ENCODE assay signal across 32 cellular contexts in the genomic region with DNA sequence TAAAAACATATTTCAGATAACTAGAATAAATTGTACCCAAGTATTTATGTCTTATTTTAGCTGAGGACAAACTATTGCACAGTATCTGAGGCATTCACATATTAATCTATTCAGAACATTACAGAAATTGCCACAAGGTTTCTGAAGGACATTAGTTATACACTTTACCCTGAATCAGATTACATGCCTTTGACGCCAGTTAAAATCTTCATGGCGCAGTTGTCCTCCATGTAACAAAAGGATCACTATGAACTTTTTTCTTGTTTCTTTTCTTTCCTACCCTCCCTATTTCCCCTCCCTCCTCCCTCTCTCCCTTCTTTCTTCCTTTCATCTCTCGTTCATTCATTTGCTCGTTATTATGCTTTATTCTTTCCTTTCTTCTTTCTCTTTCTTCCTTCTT.
DNase-seq lines count a peak whose midpoint lies in the region; ATAC-seq, FAIRE-seq and TF ChIP-seq lines count a peak whose summit lies in the region.
"Had no signal": no experiment of that assay in that cellular context is flagged by ENCODE, and none has a peak within 500 bp of the region (broad histone marks: within the 10 kb centered on the region; RNA-seq: fewer than 3 reads in every experiment).

No MANE protein-coding gene starts in this region.

- H3K27me3 ChIP-seq in HepG2 (ENCODE audit: control insufficient read depth in 1 of 2, insufficient read depth in 2 of 2, low read length in 2 of 2) (no peaks in the 10 kb centered on the region), right lobe of liver (no peaks in the 10 kb centered on the region), HCT116 (ENCODE audit: insufficient read depth, low read length) (no peaks in the 10 kb centered on the region), testis (no peaks in the 10 kb centered on the region)
- H3K27me3 ChIP-seq: BE2C; BLaER1; BLaER1 treated with 17β-estradiol and CSF1 and Interleukin-3, amounts not matched to agents 10 nM and 100 nM had no signal

- H3K4me3 ChIP-seq in HepG2 (replicated peaks in 1 of 3; ENCODE audit: insufficient read depth in 1 of 3, low read depth in 2 of 3, low read length in 3 of 3) (no peak overlapping the region), right lobe of liver (no peak overlapping the region), HCT116 (replicated peaks in 1 of 2; ENCODE audit: low read depth in 1 of 2, low read length in 2 of 2) (no peak overlapping the region), testis (no peak overlapping the region)
- H3K4me3 ChIP-seq: A549; BLaER1; BLaER1 treated with 17β-estradiol and CSF1 and Interleukin-3, amounts not matched to agents 10 nM and 100 nM had no signal

- H3K36me3 ChIP-seq in HepG2 (replicated peaks in 1 of 2; ENCODE audit: control insufficient read depth in 1 of 2, insufficient read depth in 2 of 2, low read length in 2 of 2) (no peaks in the 10 kb centered on the region), right lobe of liver (no peaks in the 10 kb centered on the region), HCT116 (ENCODE audit: control insufficient read depth in 1 of 2, insufficient read depth in 2 of 2, low read length in 2 of 2) (0 out of 4 replicates have a peak, but pooled peaks cover 0 to 4% of the 10 kb centered on the region in 2 experiments), testis (ENCODE audit: low read depth, missing control alignments) (no peaks in the 10 kb centered on the region)
- H3K36me3 ChIP-seq: BE2C; BLaER1; BLaER1 treated with 17β-estradiol and CSF1 and Interleukin-3, amounts not matched to agents 10 nM and 100 nM had no signal

- DNase-seq in HepG2 (ENCODE audit: low spot score) (no peak), right lobe of liver (no peak), HCT116 (ENCODE audit: low read depth, low spot score) (no peak), testis (peak; percentile 52), erythroblast (lab: John Stamatoyannopoulos, UW) (no peak), NCI-H146 (lab: John Stamatoyannopoulos, UW) (no peak)
- DNase-seq: 8988T; ACHN; AML-193; BE2C; C1 segment of cervical spinal cord; Caco-2; Calu3; CD4-positive, alpha-beta memory T cell; CD4-positive, alpha-beta T cell; CD4-positive, CD25-positive, alpha-beta regulatory T cell; CD8-positive, alpha-beta memory T cell; CD8-positive, alpha-beta T cell; COR-L47; DMS 273 treated with DMSO at 0.1 percent for 48 hours; DMS153; DMS53; DMS79; DMS79 treated with DMSO at 0.1 percent for 48 hours; DND-41 had no signal

- ATAC-seq in HepG2: no peak
- no peak for ATAC-seq in right lobe of liver
- ATAC-seq in HCT116: no peak
- ATAC-seq: A549; CD8-positive, alpha-beta T cell had no signal

- H4K20me1 ChIP-seq in HepG2 (ENCODE audit: insufficient read depth, low read length) (no peaks in the 10 kb centered on the region), HCT116 (ENCODE audit: insufficient read depth) (no peaks in the 10 kb centered on the region)
- H4K20me1 ChIP-seq: BLaER1; BLaER1 treated with 17β-estradiol and CSF1 and Interleukin-3, amounts not matched to agents 10 nM and 100 nM had no signal

- CTCF ChIA-PET in HepG2 (lab: Yijun Ruan, JAX; ENCODE audit: low intra/inter-chr PET ratio, low total read pairs): no interaction called here
- CTCF ChIA-PET in HCT116 (lab: Charles Lee): no interaction called here

- RAD21 ChIA-PET in HCT116 (lab: Charles Lee; ENCODE audit: low non-redundant PET in 1 of 2, low total read pairs in 2 of 2, uncharacterized antibody in 2 of 2, unreplicated experiment in 2 of 2): no interaction called here

- no peak for TF ChIP-seq RAD21 in HepG2 (CRISPR knock-in tag; IDR thresholded peaks at IDR 0.05)
- TF ChIP-seq RAD21 in HCT116 (IDR thresholded peaks at IDR 0.05; ENCODE audit: low read depth): no peak

- TF ChIP-seq CTCF in HepG2 (CRISPR knock-in tag; IDR thresholded peaks at IDR 0.05): no peak
- no peak for TF ChIP-seq CTCF in right lobe of liver (IDR thresholded peaks at IDR 0.05)
- TF ChIP-seq CTCF in HCT116 (IDR thresholded peaks at IDR 0.05 in 2 of 3, conservative IDR thresholded peaks at IDR 0.05 in 1 of 3; ENCODE audit: borderline replicate concordance in 1 of 3, insufficient read depth in 1 of 3, low read depth in 2 of 3, low read length in 2 of 3): no peak
- no peak for TF ChIP-seq CTCF in testis (IDR thresholded peaks at IDR 0.05)

- no TSS peak for BruUV-seq in HepG2 (replicated peaks; lab: Mats Ljungman, UMichigan)
- no TSS peak for BruUV-seq in HCT116 (replicated peaks; lab: Mats Ljungman, UMichigan)

- H3K9me3 ChIP-seq in HepG2 (ENCODE audit: low read length) (no peaks in the 10 kb centered on the region), right lobe of liver (no peaks in the 10 kb centered on the region), HCT116 (ENCODE audit: control insufficient read depth in 1 of 2, insufficient read depth in 1 of 2, low read depth in 1 of 2, low read length in 2 of 2) (peaks cover 0 to 3% of the 10 kb centered on the region in 2 experiments; a peak in 1 of 4 replicates), testis (no peaks in the 10 kb centered on the region)
- H3K9me3 ChIP-seq: A549; BE2C; BLaER1; BLaER1 treated with 17β-estradiol and CSF1 and Interleukin-3, amounts not matched to agents 10 nM and 100 nM; Caco-2 had no signal

- H2AFZ ChIP-seq in HepG2 (ENCODE audit: low read length) (no peak overlapping the region), HCT116 (ENCODE audit: low read depth, low read length, poor library complexity, severe bottlenecking) (no peak overlapping the region)

- TF ChIP-seq EP300 in HepG2 (IDR thresholded peaks at IDR 0.05; ENCODE audit: low read depth in 2 of 2, low read length in 2 of 2) (no peak), HepG2 (CRISPR knock-in tag; IDR thresholded peaks at IDR 0.05; ENCODE audit: borderline replicate concordance) (no peak)

- H3K79me2 ChIP-seq in HepG2 (ENCODE audit: insufficient read depth, low read length): no peaks in the 10 kb centered on the region
- no peaks in the 10 kb centered on the region for H3K79me2 ChIP-seq in HCT116 (ENCODE audit: insufficient read depth, low read length)

- intact Hi-C loops in HepG2 (cut with micrococcal nuclease; ENCODE audit: unreplicated experiment): no loop called here
- intact Hi-C loops in right lobe of liver (cut with DNase I): no loop called here
- intact Hi-C loops in HCT116 (cut with micrococcal nuclease): no loop called here
- intact Hi-C loops in testis (cut with DNase I; ENCODE audit: low total_unique reads): no loop called here

- H3K4me1 ChIP-seq in HepG2 (ENCODE audit: insufficient read depth, low read length) (no peaks in the 10 kb centered on the region), right lobe of liver (peaks cover 0 to 6% (median 0%) of the 10 kb centered on the region in 4 donors), HCT116 (ENCODE audit: control insufficient read depth in 1 of 2, insufficient read depth in 2 of 2, low read length in 2 of 2) (peaks cover 0 to 11% of the 10 kb centered on the region in 2 experiments; a peak in 2 of 4 replicates), testis (peaks cover 4% of the 10 kb centered on the region)
- H3K4me1 ChIP-seq: BE2C; BLaER1; BLaER1 treated with 17β-estradiol and CSF1 and Interleukin-3, amounts not matched to agents 10 nM and 100 nM had no signal

- no peak for FAIRE-seq in HepG2 (lab: Jason Lieb, UNC)
- FAIRE-seq: A204.1, A549, D721Med had no signal

- H3K27ac ChIP-seq in HepG2 (ENCODE audit: extremely low read length, insufficient read depth, low read length) (no peak overlapping the region), right lobe of liver (no peak overlapping the region), HCT116 (ENCODE audit: low read depth, low read length) (no peak overlapping the region), testis (peak overlapping the region; percentile 43 to 71)
- H3K27ac ChIP-seq: 22Rv1; A549; BLaER1; BLaER1 treated with 17β-estradiol and CSF1 and Interleukin-3, amounts not matched to agents 10 nM and 100 nM; C4-2B had no signal

- 49% methylated on average over 4 of the region's 4 CpGs for WGBS in HepG2 (ENCODE audit: low lambda C conversion rate)
- WGBS in right lobe of liver (ENCODE audit: insufficient coverage, low coverage, low lambda C conversion rate, missing lambda C conversion rate): 81% methylated on average over 4 of the region's 4 CpGs
- 62 to 66% methylated on average over 4 of the region's 4 CpGs for WGBS in testis, 2 donors

- POLR2A ChIA-PET in HepG2 (lab: Yijun Ruan, JAX) (no interaction called here), HCT116 (lab: Charles Lee) (no interaction called here)

- no peaks in the 10 kb centered on the region for H3K9me2 ChIP-seq in HCT116 (ENCODE audit: insufficient read depth)

- H3K4me2 ChIP-seq in HepG2 (ENCODE audit: low read depth, low read length): no peak overlapping the region
- no peak overlapping the region for H3K4me2 ChIP-seq in HCT116 (ENCODE audit: low read length)
- H3K4me2 ChIP-seq: A549; BLaER1; BLaER1 treated with 17β-estradiol and CSF1 and Interleukin-3, amounts not matched to agents 10 nM and 100 nM had no signal

- H3K9ac ChIP-seq in HepG2 (ENCODE audit: insufficient read depth, low read depth, low read length) (no peak overlapping the region), HCT116 (ENCODE audit: low read length) (no peak overlapping the region)
- H3K9ac ChIP-seq: BLaER1; BLaER1 treated with 17β-estradiol and CSF1 and Interleukin-3, amounts not matched to agents 10 nM and 100 nM had no signal

- TF ChIP-seq POLR2A in HepG2 (IDR thresholded peaks at IDR 0.05; ENCODE audit: insufficient read depth in 1 of 2, low read depth in 2 of 2, low read length in 2 of 2) (no peak), right lobe of liver (IDR thresholded peaks at IDR 0.05) (no peak), HCT116 (IDR thresholded peaks at IDR 0.05; ENCODE audit: borderline replicate concordance, extremely low read depth, insufficient read depth, insufficient read length) (no peak), testis (IDR thresholded peaks at IDR 0.05) (no peak), erythroblast (IDR thresholded peaks at IDR 0.05; ENCODE audit: low read length) (no peak)

- in situ Hi-C loops in HepG2 (cut with HindIII; ENCODE audit: extremely low pct_ligation_motif_present, low pct_unique_long_range_greater_than_20kb): no loop called here

TF ChIP-seq in HepG2, 621 proteins besides CTCF, POLR2A, EP300 and RAD21:
- TF ChIP-seq DR1 (CRISPR knock-in tag; IDR thresholded peaks at IDR 0.05) (no peak), HNRNPK (IDR thresholded peaks at IDR 0.05; ENCODE audit: low read depth, low read length, poor library complexity, severe bottlenecking) (peak; percentile 70)

TF ChIP-seq in HCT116, 20 proteins besides CTCF, POLR2A, EP300 and RAD21:
- TF ChIP-seq TCF7L2 (IDR thresholded peaks at IDR 0.05; ENCODE audit: borderline replicate concordance, extremely low read depth, insufficient read depth, insufficient read length): peak; percentile 15
- TF ChIP-seq MAX (IDR thresholded peaks at IDR 0.05): no peak
- no peak for TF ChIP-seq CEBPB (IDR thresholded peaks at IDR 0.05; ENCODE audit: low read depth)
- TF ChIP-seq FOSL1 (IDR thresholded peaks at IDR 0.05; ENCODE audit: low read depth): no peak
- no peak for TF ChIP-seq ZFX (IDR thresholded peaks at IDR 0.05)

Comparison
In these comparisons a context has a peak if more than half of its experiments do, and no peak if none do; other contexts are left out.
1. H3K27ac ChIP-seq: peak in testis (2 of 2); none in HepG2 (single experiment), right lobe of liver (0 of 3) and HCT116 (single experiment).
2. Of the 20 proteins assayed by ChIP-seq in both HepG2 and HCT116: peak only in HepG2: none; only in HCT116: TCF7L2; in both: none; in neither: 19.